In genomic region chr21:45590726-45591618, GRCh38 we compare ENCODE assay signal across 8 cellular contexts. TPM values are rescaled to one million over a fixed set of nuclear protein-coding genes. Genes with fewer than 3 reads are reported as not detected.
DNase-seq lines count a peak whose midpoint lies in the region; ATAC-seq and TF ChIP-seq lines count a peak whose summit lies in the region.

No MANE protein-coding gene starts in this region.

- H3K4me3 Mint-ChIP-seq in nephron progenitor cell, result no peak overlapping the region

- ATAC-seq in GM19438 (IDR thresholded peaks at IDR 0.05; ENCODE audit: low read depth, unreplicated experiment) (peak; percentile 44), HG03460 (IDR thresholded peaks at IDR 0.05; ENCODE audit: unreplicated experiment) (no peak), GM19452 (IDR thresholded peaks at IDR 0.05; ENCODE audit: unreplicated experiment) (no peak)

- no peak overlapping the region; a peak in 1 of 4 replicates for H3K27ac ChIP-seq in SK-N-SH (ENCODE audit: low read depth in 2 of 2, low read length in 1 of 2)
- H3K27ac ChIP-seq in vagina, result no peak overlapping the region

- peaks cover 0 to 12% of the 10 kb centered on the region in 2 experiments; a peak in 1 of 4 replicates for H3K4me1 ChIP-seq in SK-N-SH (ENCODE audit: control insufficient read depth in 1 of 2, insufficient read depth in 2 of 2, low read depth in 1 of 2, low read length in 1 of 2)
- peaks cover 16% of the 10 kb centered on the region for H3K4me1 ChIP-seq in vagina

- DNase-seq in SK-N-SH, result no peak
- DNase-seq in cardiac fibroblast (ENCODE audit: low read depth in 2 of 2), result no peak
- DNase-seq in nephron progenitor cell, result peak; percentile 28
- DNase-seq in vagina (ENCODE audit: extremely low spot score in 2 of 2), result no peak
- DNase-seq in MG63, result no peak

- no peaks in the 10 kb centered on the region for H3F3A ChIP-seq in SK-N-SH (replicated peaks; ENCODE audit: insufficient read depth)

- no peaks in the 10 kb centered on the region for H3K79me2 ChIP-seq in SK-N-SH (ENCODE audit: insufficient read depth)

- 36% methylated on average over 6 of the region's 53 CpGs for WGBS in SK-N-SH (ENCODE audit: low lambda C conversion rate)

- H3K9me3 Mint-ChIP-seq in nephron progenitor cell, result peaks cover 35% of the 10 kb centered on the region

- peaks cover 5% of the 10 kb centered on the region for H3K36me3 Mint-ChIP-seq in nephron progenitor cell (ENCODE audit: low read depth)

- H3K9me2 ChIP-seq in SK-N-SH, result no peaks in the 10 kb centered on the region

- H3K27ac Mint-ChIP-seq in nephron progenitor cell, result no peak overlapping the region

- H2AFZ ChIP-seq in SK-N-SH (ENCODE audit: low read depth), result no peak overlapping the region

- TF ChIP-seq RAD21 in SK-N-SH (IDR thresholded peaks at IDR 0.05; ENCODE audit: low read length), result no peak

- no peaks in the 10 kb centered on the region for H4K20me1 ChIP-seq in SK-N-SH (ENCODE audit: insufficient read depth)

- no peak for TF ChIP-seq POLR2A in vagina (IDR thresholded peaks at IDR 0.05)

- intact Hi-C loops in vagina (cut with DNase I), result no loop called here

- peaks cover 18% of the 10 kb centered on the region for H3K4me1 Mint-ChIP-seq in nephron progenitor cell

- H3K36me3 ChIP-seq in SK-N-SH (replicated peaks in 1 of 2; ENCODE audit: control insufficient read depth in 1 of 2, insufficient read depth in 2 of 2, low read length in 1 of 2) (no peaks in the 10 kb centered on the region), vagina (no peaks in the 10 kb centered on the region), MG63 (no peaks in the 10 kb centered on the region)

- no peak for TF ChIP-seq CTCF in SK-N-SH (IDR thresholded peaks at IDR 0.05)
- no peak for TF ChIP-seq CTCF in cardiac fibroblast (IDR thresholded peaks at IDR 0.05; ENCODE audit: low read depth, low read length)
- no peak for TF ChIP-seq CTCF in nephron progenitor cell (IDR thresholded peaks at IDR 0.05)
- no peak for TF ChIP-seq CTCF in vagina (IDR thresholded peaks at IDR 0.05)

- POLR2A ChIA-PET in SK-N-SH (lab: Yijun Ruan, JAX), result no interaction called here

- no peaks in the 10 kb centered on the region for H3K27me3 ChIP-seq in SK-N-SH (ENCODE audit: insufficient read depth)
- H3K27me3 ChIP-seq in vagina, result no peaks in the 10 kb centered on the region
- peaks cover 10% of the 10 kb centered on the region for H3K27me3 ChIP-seq in MG63

- peaks cover 7% of the 10 kb centered on the region for H3K9me3 ChIP-seq in SK-N-SH
- H3K9me3 ChIP-seq in vagina, result peaks cover 6% of the 10 kb centered on the region
- H3K9me3 ChIP-seq in MG63, result peaks cover 16% of the 10 kb centered on the region

- CTCF ChIA-PET in SK-N-SH (lab: Yijun Ruan, JAX), result no interaction called here

- H3K4me2 ChIP-seq in SK-N-SH, result peak overlapping the region; percentile 37; the same call in 1 of the 2 replicates

- no peak for TF ChIP-seq EP300 in SK-N-SH (IDR thresholded peaks at IDR 0.05; ENCODE audit: borderline replicate concordance in 1 of 2, low read depth in 1 of 2, low read length in 1 of 2)

- H3K9ac ChIP-seq in SK-N-SH, result no peak overlapping the region

- peak overlapping the region in 1 of 2 experiments; percentile 43; a peak in 2 of 4 replicates for H3K4me3 ChIP-seq in SK-N-SH (ENCODE audit: low read depth in 2 of 2, low read length in 1 of 2)
- peak overlapping the region; percentile 37 to 51 for H3K4me3 ChIP-seq in cardiac fibroblast (replicated peaks in 1 of 2; ENCODE audit: low read depth in 2 of 2, low read length in 2 of 2)
- H3K4me3 ChIP-seq in vagina, result peak overlapping the region; percentile 37
- no peak overlapping the region for H3K4me3 ChIP-seq in MG63

- peaks cover 45% of the 10 kb centered on the region for H3K27me3 Mint-ChIP-seq in nephron progenitor cell (ENCODE audit: low read depth, poor library complexity)

TF ChIP-seq in SK-N-SH, 30 proteins besides CTCF, POLR2A, EP300 and RAD21:
- TF ChIP-seq MXI1 (IDR thresholded peaks at IDR 0.05; ENCODE audit: low read depth, low read length), result 0 out of 2 replicates have a peak, but pooled peaks have one; percentile 29
- TF ChIP-seq TCF12 (IDR thresholded peaks at IDR 0.05), result no peak

RNA-seq across cellular contexts. Expression of gene SLC19A1, which starts 48.7 kb away (rescaled TPM):
- polyA plus RNA-seq in SK-N-SH (2012; rRNA removed), result 13.0 and 15.0 TPM in 2 replicates
- 4.5 and 8.6 TPM in 2 replicates for polyA plus RNA-seq in SK-N-SH (2012; cell fraction: cytosol; rRNA removed)
- 21.6 and 27.3 TPM in 2 replicates for polyA plus RNA-seq in SK-N-SH (2012; cell fraction: nucleus; rRNA removed)
- total RNA-seq in vagina, result 4.9 TPM
- 25.5 and 26.7 TPM in 2 replicates for total RNA-seq in MG63 (2014; rRNA removed; shearing (Covaris generic); ENCODE audit: low replicate concordance)

RNA-seq across cellular contexts. Expression of gene PCBP3, which starts 52.6 kb away (rescaled TPM):
- 4.2 and 9.5 TPM in 2 replicates for polyA plus RNA-seq in SK-N-SH (2012; rRNA removed)
- polyA plus RNA-seq in SK-N-SH (2012; cell fraction: cytosol; rRNA removed), result 5.8 and 7.4 TPM in 2 replicates
- polyA plus RNA-seq in SK-N-SH (2012; cell fraction: nucleus; rRNA removed), result 16.9 and 21.5 TPM in 2 replicates
- total RNA-seq in vagina, result 4.9 TPM
- 0.23 TPM in 1 of 2 replicates, not detected in the other for total RNA-seq in MG63 (2014; rRNA removed; shearing (Covaris generic); ENCODE audit: low replicate concordance)
